Comparison of ENCODE assay signal across 16 cellular contexts in the genomic region with DNA sequence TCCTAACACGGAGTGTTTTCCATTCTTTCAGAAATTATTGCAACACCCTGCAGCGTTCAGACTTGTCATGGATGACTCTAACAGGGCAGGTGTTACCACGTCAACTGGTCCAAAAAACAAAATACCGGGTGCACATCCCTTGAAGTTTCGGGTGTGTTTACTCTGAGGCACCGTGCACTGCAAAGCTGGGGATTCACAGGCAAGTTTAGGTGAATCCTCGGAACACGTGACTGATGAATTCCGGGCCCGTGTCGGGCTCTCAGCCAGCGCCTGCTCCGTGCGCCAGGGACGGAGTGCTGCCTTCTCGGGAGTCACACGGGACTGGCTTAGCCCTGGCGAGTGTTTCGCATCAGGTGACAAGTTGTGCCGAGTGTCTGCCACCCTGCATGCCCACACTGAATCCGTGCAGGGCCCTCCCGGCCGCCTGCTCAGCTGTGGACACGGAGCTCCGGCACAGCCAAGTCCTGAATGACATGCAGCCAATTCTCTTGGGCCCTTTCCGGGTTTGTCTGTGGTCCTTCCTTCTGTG.
DNase-seq lines count a peak whose midpoint lies in the region; ATAC-seq and TF ChIP-seq lines count a peak whose summit lies in the region.
"Had no signal": no experiment of that assay in that cellular context is flagged by ENCODE, and none has a peak within 500 bp of the region (broad histone marks: within the 10 kb centered on the region; RNA-seq: fewer than 3 reads in every experiment).

No MANE protein-coding gene starts in this region.

- H3K27me3 ChIP-seq in RWPE2 (ENCODE audit: insufficient read depth, poor library complexity, severe bottlenecking) (no peaks in the 10 kb centered on the region), esophagus muscularis mucosa (peaks cover 0 to 62% (median 0%) of the 10 kb centered on the region in 4 donors), vagina (no peaks in the 10 kb centered on the region)

- no peak overlapping the region for H3K4me3 ChIP-seq in RWPE2 (ENCODE audit: severe bottlenecking)
- H3K4me3 ChIP-seq in esophagus muscularis mucosa = peak overlapping the region; percentile 10 to 45 (median 34)
- no peak overlapping the region for H3K4me3 ChIP-seq in lower leg skin (ENCODE audit: low read depth, poor library complexity, severe bottlenecking)
- peak overlapping the region; percentile 2 to 42 for H3K4me3 ChIP-seq in vagina
- H3K4me3 ChIP-seq: neural progenitor cell had no signal

- DNase-seq in RWPE2 (ENCODE audit: low spot score) (peak; percentile 84), esophagus muscularis mucosa (ENCODE audit: extremely low spot score) (no peak), lower leg skin (ENCODE audit: low spot score in 2 of 2) (peak; percentile 77 to 87), vagina (ENCODE audit: extremely low spot score in 2 of 2) (no peak), medulla oblongata (ENCODE audit: extremely low spot score) (no peak), LoVo (ENCODE audit: low spot score) (no peak)
- DNase-seq: activated CD4-positive, alpha-beta T cell treated with anti-CD3 and anti-CD28 coated beads for 1 hour; activated naive CD8-positive, alpha-beta T cell treated with anti-CD3 and anti-CD28 coated beads, Interleukin-2, amount 50 U/mL, for 24 hours; C1 segment of cervical spinal cord; KBM-7; NCI-H1092; NCI-H2171; stimulated activated naive CD8-positive, alpha-beta T cell treated with anti-CD3 and anti-CD28 coated beads, Interleukin-15, amount 100 ng/mL, for 72 hours had no signal

- H3K4me1 ChIP-seq in RWPE2 (ENCODE audit: insufficient read depth, poor library complexity, severe bottlenecking) (peaks cover 7% of the 10 kb centered on the region), esophagus muscularis mucosa (peaks cover 17 to 23% (median 18%) of the 10 kb centered on the region in 4 donors), vagina (peaks cover 15% of the 10 kb centered on the region)

- intact Hi-C loops in esophagus muscularis mucosa (cut with DNase I) (no loop called here), lower leg skin (cut with DNase I; ENCODE audit: low total_unique reads) (no loop called here), vagina (cut with DNase I) (no loop called here)

- H3K27ac ChIP-seq in RWPE2 (ENCODE audit: poor library complexity, severe bottlenecking) = peak overlapping the region; percentile 58
- peak overlapping the region in 1 of 4 donors; percentile 25 for H3K27ac ChIP-seq in esophagus muscularis mucosa (replicated peaks in 1 of 4)
- peak overlapping the region; percentile 79 for H3K27ac ChIP-seq in vagina
- H3K27ac ChIP-seq: neural progenitor cell had no signal

- H3K36me3 ChIP-seq in RWPE2 (ENCODE audit: low read depth) = no peaks in the 10 kb centered on the region
- no peaks in the 10 kb centered on the region for H3K36me3 ChIP-seq in esophagus muscularis mucosa
- no peaks in the 10 kb centered on the region for H3K36me3 ChIP-seq in vagina
- H3K36me3 ChIP-seq: neural progenitor cell had no signal

- no peak for TF ChIP-seq CTCF in RWPE2 (IDR thresholded peaks at IDR 0.05; ENCODE audit: poor library complexity, severe bottlenecking)
- TF ChIP-seq CTCF in esophagus muscularis mucosa (IDR thresholded peaks at IDR 0.05) = no peak
- TF ChIP-seq CTCF in lower leg skin (IDR thresholded peaks at IDR 0.05) = no peak
- no peak for TF ChIP-seq CTCF in vagina (IDR thresholded peaks at IDR 0.05)

- TF ChIP-seq POLR2A in esophagus muscularis mucosa (IDR thresholded peaks at IDR 0.05; ENCODE audit: low read depth) (no peak), lower leg skin (IDR thresholded peaks at IDR 0.05) (no peak), vagina (IDR thresholded peaks at IDR 0.05) (no peak)

- H3K9me3 ChIP-seq in RWPE2 (ENCODE audit: severe bottlenecking) (no peaks in the 10 kb centered on the region), esophagus muscularis mucosa (no peaks in the 10 kb centered on the region), vagina (no peaks in the 10 kb centered on the region)

- 23% methylated on average over 8 of the region's 26 CpGs for WGBS in esophagus muscularis mucosa
- WGBS in lower leg skin, 2 donors = 23 to 42% methylated on average over 8 to 25 of the region's 26 CpGs

- no peak for TF ChIP-seq EP300 in esophagus muscularis mucosa (IDR thresholded peaks at IDR 0.05)

- peak; percentile 89 for ATAC-seq in RWPE2 (ENCODE audit: low read depth)
- no peak for ATAC-seq in HG03520 (IDR thresholded peaks at IDR 0.05; ENCODE audit: unreplicated experiment)
- ATAC-seq: activated naive CD8-positive, alpha-beta T cell treated with anti-CD3 and anti-CD28 coated beads, Interleukin-2, amount 50 U/mL, for 24 hours; activated T-helper 17 cell treated with anti-CD3 and anti-CD28 coated beads, Interleukin-2, amount 50 U/mL, for 72 hours had no signal

Comparison
In these comparisons a context has a peak if more than half of its experiments do, and no peak if none do; other contexts are left out.
1. DNase-seq: peak in RWPE2 (single experiment) and lower leg skin (2 of 2); none in esophagus muscularis mucosa (single experiment), vagina (0 of 2), medulla oblongata (single experiment) and LoVo (single experiment).
2. H3K4me3 ChIP-seq: peak in esophagus muscularis mucosa (4 of 4) and vagina (2 of 2); none in RWPE2 (single experiment) and lower leg skin (single experiment).